ENCODE assay signal across 1 cellular context in the genomic region with DNA sequence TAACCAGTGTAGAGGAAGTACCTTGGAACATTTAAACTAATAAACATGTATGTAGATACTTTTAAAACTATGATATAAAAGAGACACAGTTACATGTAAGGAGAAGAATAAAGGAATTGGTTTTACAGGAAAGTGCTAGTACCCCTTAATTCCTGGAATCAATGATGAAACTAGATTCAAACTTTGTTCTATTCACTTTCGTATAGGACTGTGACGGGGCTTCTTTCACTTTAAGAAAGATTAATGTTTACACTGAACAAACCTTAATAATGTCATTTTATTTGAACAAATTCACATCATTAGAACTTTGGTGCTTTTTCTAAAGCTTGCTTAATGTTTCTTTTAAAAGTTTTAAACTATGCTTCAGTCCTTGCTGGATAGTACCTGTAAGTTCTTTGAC.
TF ChIP-seq lines count a peak whose summit lies in the region.

No MANE protein-coding gene starts in this region.

TF ChIP-seq in GM23338, 12 proteins besides CTCF, POLR2A, EP300 and RAD21:
- TF ChIP-seq EZH2phosphoT487 (IDR thresholded peaks at IDR 0.05; ENCODE audit: unreplicated experiment) (no peak), EZH2 (IDR thresholded peaks at IDR 0.05; ENCODE audit: low read depth, unreplicated experiment) (no peak), CREB1 (CRISPR knock-in tag; IDR thresholded peaks at IDR 0.05; ENCODE audit: low read depth) (no peak), ZNF331 (CRISPR knock-in tag; IDR thresholded peaks at IDR 0.05; ENCODE audit: low read depth) (no peak), JUNB (IDR thresholded peaks at IDR 0.05; ENCODE audit: unreplicated experiment) (no peak), ZNF114 (CRISPR knock-in tag; IDR thresholded peaks at IDR 0.05) (no peak), POLR2AphosphoS5 (IDR thresholded peaks at IDR 0.05; ENCODE audit: low read depth) (no peak), STAT1 (IDR thresholded peaks at IDR 0.05; ENCODE audit: unreplicated experiment) (no peak), NANOG (IDR thresholded peaks at IDR 0.05; ENCODE audit: borderline replicate concordance) (no peak)
- TF ChIP-seq, protein P1, sequence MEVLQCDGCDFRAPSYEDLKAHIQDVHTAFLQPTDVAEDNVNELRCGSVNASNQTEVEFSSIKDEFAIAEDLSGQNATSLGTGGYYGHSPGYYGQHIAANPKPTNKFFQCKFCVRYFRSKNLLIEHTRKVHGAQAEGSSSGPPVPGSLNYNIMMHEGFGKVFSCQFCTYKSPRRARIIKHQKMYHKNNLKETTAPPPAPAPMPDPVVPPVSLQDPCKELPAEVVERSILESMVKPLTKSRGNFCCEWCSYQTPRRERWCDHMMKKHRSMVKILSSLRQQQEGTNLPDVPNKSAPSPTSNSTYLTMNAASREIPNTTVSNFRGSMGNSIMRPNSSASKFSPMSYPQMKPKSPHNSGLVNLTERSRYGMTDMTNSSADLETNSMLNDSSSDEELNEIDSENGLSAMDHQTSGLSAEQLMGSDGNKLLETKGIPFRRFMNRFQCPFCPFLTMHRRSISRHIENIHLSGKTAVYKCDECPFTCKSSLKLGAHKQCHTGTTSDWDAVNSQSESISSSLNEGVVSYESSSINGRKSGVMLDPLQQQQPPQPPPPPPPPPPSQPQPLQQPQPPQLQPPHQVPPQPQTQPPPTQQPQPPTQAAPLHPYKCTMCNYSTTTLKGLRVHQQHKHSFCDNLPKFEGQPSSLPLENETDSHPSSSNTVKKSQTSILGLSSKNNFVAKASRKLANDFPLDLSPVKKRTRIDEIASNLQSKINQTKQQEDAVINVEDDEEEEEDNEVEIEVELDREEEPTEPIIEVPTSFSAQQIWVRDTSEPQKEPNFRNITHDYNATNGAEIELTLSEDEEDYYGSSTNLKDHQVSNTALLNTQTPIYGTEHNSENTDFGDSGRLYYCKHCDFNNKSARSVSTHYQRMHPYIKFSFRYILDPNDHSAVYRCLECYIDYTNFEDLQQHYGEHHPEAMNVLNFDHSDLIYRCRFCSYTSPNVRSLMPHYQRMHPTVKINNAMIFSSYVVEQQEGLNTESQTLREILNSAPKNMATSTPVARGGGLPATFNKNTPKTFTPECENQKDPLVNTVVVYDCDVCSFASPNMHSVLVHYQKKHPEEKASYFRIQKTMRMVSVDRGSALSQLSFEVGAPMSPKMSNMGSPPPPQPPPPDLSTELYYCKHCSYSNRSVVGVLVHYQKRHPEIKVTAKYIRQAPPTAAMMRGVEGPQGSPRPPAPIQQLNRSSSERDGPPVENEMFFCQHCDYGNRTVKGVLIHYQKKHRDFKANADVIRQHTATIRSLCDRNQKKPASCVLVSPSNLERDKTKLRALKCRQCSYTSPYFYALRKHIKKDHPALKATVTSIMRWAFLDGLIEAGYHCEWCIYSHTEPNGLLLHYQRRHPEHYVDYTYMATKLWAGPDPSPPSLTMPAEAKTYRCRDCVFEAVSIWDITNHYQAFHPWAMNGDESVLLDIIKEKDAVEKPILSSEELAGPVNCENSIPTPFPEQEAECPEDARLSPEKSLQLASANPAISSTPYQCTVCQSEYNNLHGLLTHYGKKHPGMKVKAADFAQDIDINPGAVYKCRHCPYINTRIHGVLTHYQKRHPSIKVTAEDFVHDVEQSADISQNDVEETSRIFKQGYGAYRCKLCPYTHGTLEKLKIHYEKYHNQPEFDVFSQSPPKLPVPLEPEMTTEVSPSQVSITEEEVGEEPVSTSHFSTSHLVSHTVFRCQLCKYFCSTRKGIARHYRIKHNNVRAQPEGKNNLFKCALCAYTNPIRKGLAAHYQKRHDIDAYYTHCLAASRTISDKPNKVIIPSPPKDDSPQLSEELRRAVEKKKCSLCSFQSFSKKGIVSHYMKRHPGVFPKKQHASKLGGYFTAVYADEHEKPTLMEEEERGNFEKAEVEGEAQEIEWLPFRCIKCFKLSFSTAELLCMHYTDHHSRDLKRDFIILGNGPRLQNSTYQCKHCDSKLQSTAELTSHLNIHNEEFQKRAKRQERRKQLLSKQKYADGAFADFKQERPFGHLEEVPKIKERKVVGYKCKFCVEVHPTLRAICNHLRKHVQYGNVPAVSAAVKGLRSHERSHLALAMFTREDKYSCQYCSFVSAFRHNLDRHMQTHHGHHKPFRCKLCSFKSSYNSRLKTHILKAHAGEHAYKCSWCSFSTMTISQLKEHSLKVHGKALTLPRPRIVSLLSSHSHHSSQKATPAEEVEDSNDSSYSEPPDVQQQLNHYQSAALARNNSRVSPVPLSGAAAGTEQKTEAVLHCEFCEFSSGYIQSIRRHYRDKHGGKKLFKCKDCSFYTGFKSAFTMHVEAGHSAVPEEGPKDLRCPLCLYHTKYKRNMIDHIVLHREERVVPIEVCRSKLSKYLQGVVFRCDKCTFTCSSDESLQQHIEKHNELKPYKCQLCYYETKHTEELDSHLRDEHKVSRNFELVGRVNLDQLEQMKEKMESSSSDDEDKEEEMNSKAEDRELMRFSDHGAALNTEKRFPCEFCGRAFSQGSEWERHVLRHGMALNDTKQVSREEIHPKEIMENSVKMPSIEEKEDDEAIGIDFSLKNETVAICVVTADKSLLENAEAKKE (CRISPR knock-in tag; IDR thresholded peaks at IDR 0.05) = no peak
- TF ChIP-seq, protein P2, sequence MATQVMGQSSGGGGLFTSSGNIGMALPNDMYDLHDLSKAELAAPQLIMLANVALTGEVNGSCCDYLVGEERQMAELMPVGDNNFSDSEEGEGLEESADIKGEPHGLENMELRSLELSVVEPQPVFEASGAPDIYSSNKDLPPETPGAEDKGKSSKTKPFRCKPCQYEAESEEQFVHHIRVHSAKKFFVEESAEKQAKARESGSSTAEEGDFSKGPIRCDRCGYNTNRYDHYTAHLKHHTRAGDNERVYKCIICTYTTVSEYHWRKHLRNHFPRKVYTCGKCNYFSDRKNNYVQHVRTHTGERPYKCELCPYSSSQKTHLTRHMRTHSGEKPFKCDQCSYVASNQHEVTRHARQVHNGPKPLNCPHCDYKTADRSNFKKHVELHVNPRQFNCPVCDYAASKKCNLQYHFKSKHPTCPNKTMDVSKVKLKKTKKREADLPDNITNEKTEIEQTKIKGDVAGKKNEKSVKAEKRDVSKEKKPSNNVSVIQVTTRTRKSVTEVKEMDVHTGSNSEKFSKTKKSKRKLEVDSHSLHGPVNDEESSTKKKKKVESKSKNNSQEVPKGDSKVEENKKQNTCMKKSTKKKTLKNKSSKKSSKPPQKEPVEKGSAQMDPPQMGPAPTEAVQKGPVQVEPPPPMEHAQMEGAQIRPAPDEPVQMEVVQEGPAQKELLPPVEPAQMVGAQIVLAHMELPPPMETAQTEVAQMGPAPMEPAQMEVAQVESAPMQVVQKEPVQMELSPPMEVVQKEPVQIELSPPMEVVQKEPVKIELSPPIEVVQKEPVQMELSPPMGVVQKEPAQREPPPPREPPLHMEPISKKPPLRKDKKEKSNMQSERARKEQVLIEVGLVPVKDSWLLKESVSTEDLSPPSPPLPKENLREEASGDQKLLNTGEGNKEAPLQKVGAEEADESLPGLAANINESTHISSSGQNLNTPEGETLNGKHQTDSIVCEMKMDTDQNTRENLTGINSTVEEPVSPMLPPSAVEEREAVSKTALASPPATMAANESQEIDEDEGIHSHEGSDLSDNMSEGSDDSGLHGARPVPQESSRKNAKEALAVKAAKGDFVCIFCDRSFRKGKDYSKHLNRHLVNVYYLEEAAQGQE (IDR thresholded peaks at IDR 0.05; ENCODE audit: unreplicated experiment) = no peak
- TF ChIP-seq, protein P3, sequence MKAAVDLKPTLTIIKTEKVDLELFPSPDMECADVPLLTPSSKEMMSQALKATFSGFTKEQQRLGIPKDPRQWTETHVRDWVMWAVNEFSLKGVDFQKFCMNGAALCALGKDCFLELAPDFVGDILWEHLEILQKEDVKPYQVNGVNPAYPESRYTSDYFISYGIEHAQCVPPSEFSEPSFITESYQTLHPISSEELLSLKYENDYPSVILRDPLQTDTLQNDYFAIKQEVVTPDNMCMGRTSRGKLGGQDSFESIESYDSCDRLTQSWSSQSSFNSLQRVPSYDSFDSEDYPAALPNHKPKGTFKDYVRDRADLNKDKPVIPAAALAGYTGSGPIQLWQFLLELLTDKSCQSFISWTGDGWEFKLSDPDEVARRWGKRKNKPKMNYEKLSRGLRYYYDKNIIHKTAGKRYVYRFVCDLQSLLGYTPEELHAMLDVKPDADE (IDR thresholded peaks at IDR 0.05) = no peak
